9 cellular contexts compared by ENCODE assay signal in genomic region chr19:18408053-18408476, GRCh38. TPM values are rescaled to one million over a fixed set of nuclear protein-coding genes. Genes with fewer than 3 reads are reported as not detected.
DNase-seq lines count a peak whose midpoint lies in the region; ATAC-seq and TF ChIP-seq lines count a peak whose summit lies in the region.
"Had no signal": no experiment of that assay in that cellular context is flagged by ENCODE, and none has a peak within 500 bp of the region (broad histone marks: within the 10 kb centered on the region; RNA-seq: fewer than 3 reads in every experiment).

No MANE protein-coding gene starts in this region.

- H3K18ac ChIP-seq in neuronal stem cell (ENCODE audit: low read length) = peak overlapping the region; percentile 52

- no peak overlapping the region for H4K91ac ChIP-seq in neuronal stem cell (ENCODE audit: low read depth, low read length, poor library complexity)

- H3K36me3 Mint-ChIP-seq in brain = no peaks in the 10 kb centered on the region

- no peak overlapping the region for H3K14ac ChIP-seq in neuronal stem cell (ENCODE audit: low read length)

- peaks cover 12% of the 10 kb centered on the region for H3K4me1 Mint-ChIP-seq in brain

- H4K20me1 ChIP-seq in MM.1S (ENCODE audit: insufficient read depth, low read length) = no peaks in the 10 kb centered on the region

- peak; percentile 56 for DNase-seq in DMS79 (lab: John Stamatoyannopoulos, UW)
- DNase-seq in MM.1S = no peak
- DNase-seq in neuronal stem cell (ENCODE audit: low spot score) = no peak
- DNase-seq in head of caudate nucleus = no peak

- H3K79me2 ChIP-seq in MM.1S (ENCODE audit: low read length) = no peaks in the 10 kb centered on the region

- H3K36me3 ChIP-seq in MM.1S (replicated peaks; ENCODE audit: insufficient read depth, low read length) = no peaks in the 10 kb centered on the region
- no peaks in the 10 kb centered on the region for H3K36me3 ChIP-seq in neuronal stem cell (replicated peaks in 1 of 2; ENCODE audit: control insufficient read depth in 2 of 2, insufficient read depth in 2 of 2, low read length in 2 of 2)

- H3K9me3 Mint-ChIP-seq in brain = peaks cover 0 to 7% (median 0%) of the 10 kb centered on the region in 5 experiments

- H3F3A ChIP-seq in MM.1S (ENCODE audit: insufficient read depth, low read length) = no peaks in the 10 kb centered on the region

- H2AFZ ChIP-seq in MM.1S (ENCODE audit: low read length) (no peak overlapping the region), neuronal stem cell (ENCODE audit: low read length) (no peak overlapping the region)

- no peaks in the 10 kb centered on the region for H3K79me1 ChIP-seq in neuronal stem cell (ENCODE audit: low read depth, low read length)

- peak overlapping the region in 1 of 5 experiments; percentile 47 for H3K27ac Mint-ChIP-seq in brain

- peak; percentile 45 for TF ChIP-seq CTCF in MM.1S (IDR thresholded peaks at IDR 0.05; ENCODE audit: low read length)
- TF ChIP-seq CTCF in brain (conservative IDR thresholded peaks at IDR 0.05) = peak; percentile 23 to 37

- H3K23ac ChIP-seq in neuronal stem cell (ENCODE audit: low read depth, low read length, poor library complexity) = no peak overlapping the region

- H2AK5ac ChIP-seq in neuronal stem cell (ENCODE audit: low read depth, low read length) = no peak overlapping the region

- H3K27ac ChIP-seq in MM.1S (ENCODE audit: low read length) = no peak overlapping the region
- H3K27ac ChIP-seq in neuronal stem cell (replicated peaks; ENCODE audit: low read length) = no peak overlapping the region
- H3K27ac ChIP-seq: SK-N-MC had no signal

- no peak overlapping the region for H2BK15ac ChIP-seq in neuronal stem cell (ENCODE audit: low read length)

- peaks cover 13% of the 10 kb centered on the region for H3K27me3 Mint-ChIP-seq in brain

- H2BK12ac ChIP-seq in neuronal stem cell (ENCODE audit: low read length) = no peak overlapping the region

- WGBS in neuronal stem cell (ENCODE audit: extremely low coverage in 2 of 2, insufficient read length in 2 of 2, insufficient replicate concordance in 1 of 2), 2 donors = no CpG with 5 or more reads among the region's 10 CpGs

- ATAC-seq in GM19035 (IDR thresholded peaks at IDR 0.05; ENCODE audit: unreplicated experiment) (peak; percentile 73), GM21526 (IDR thresholded peaks at IDR 0.05; ENCODE audit: low FRiP score, unreplicated experiment) (no peak), GM19397 (IDR thresholded peaks at IDR 0.05; ENCODE audit: unreplicated experiment) (no peak)

- H2BK120ac ChIP-seq in neuronal stem cell (ENCODE audit: low read depth, low read length) = no peak overlapping the region

- H3K9me3 ChIP-seq in MM.1S (replicated peaks; ENCODE audit: insufficient read depth, low read length) = no peaks in the 10 kb centered on the region
- H3K9me3 ChIP-seq in neuronal stem cell (replicated peaks in 1 of 2; ENCODE audit: control insufficient read depth in 2 of 2, insufficient read depth in 1 of 2, low read depth in 1 of 2, low read length in 2 of 2) = no peaks in the 10 kb centered on the region

- H3K9ac ChIP-seq in MM.1S (ENCODE audit: low read length) = no peak overlapping the region
- H3K9ac ChIP-seq in neuronal stem cell (ENCODE audit: low read depth, low read length, poor library complexity) = no peak overlapping the region

- H2BK5ac ChIP-seq in neuronal stem cell (ENCODE audit: low read length) = no peak overlapping the region

- H3K27me3 ChIP-seq in MM.1S (replicated peaks; ENCODE audit: insufficient read depth, low read length) = peaks cover 30% of the 10 kb centered on the region
- H3K27me3 ChIP-seq in neuronal stem cell (ENCODE audit: control insufficient read depth in 3 of 3, insufficient read depth in 3 of 3, low read depth in 1 of 3, low read length in 3 of 3) = no peaks in the 10 kb centered on the region

- H3K4me1 ChIP-seq in MM.1S (ENCODE audit: low read length) (no peaks in the 10 kb centered on the region), neuronal stem cell (ENCODE audit: control insufficient read depth in 2 of 2, insufficient read depth in 1 of 2, low read depth in 1 of 2, low read length in 2 of 2) (no peaks in the 10 kb centered on the region)

- H4K8ac ChIP-seq in neuronal stem cell (ENCODE audit: low read depth, low read length) = no peak overlapping the region

- H3K4ac ChIP-seq in neuronal stem cell (ENCODE audit: low read length) = no peak overlapping the region

- H3K4me2 ChIP-seq in MM.1S (ENCODE audit: low read depth, low read length) (no peak overlapping the region), neuronal stem cell (ENCODE audit: insufficient read depth, low read length, poor library complexity, severe bottlenecking) (no peak overlapping the region)

- H3K4me3 Mint-ChIP-seq in brain = no peak overlapping the region

- H3K4me3 ChIP-seq in MM.1S (ENCODE audit: low read length) = no peak overlapping the region
- no peak overlapping the region for H3K4me3 ChIP-seq in neuronal stem cell (ENCODE audit: low read length in 2 of 2)
- H3K4me3 ChIP-seq: SK-N-MC had no signal

- intact Hi-C loops in head of caudate nucleus (cut with DNase I) = no loop called here

- H3K9me2 ChIP-seq in MM.1S (replicated peaks; ENCODE audit: insufficient read depth, low read length) = no peaks in the 10 kb centered on the region

RNA-seq across cellular contexts. Expression of gene LRRC25, which starts 10.6 kb away (rescaled TPM):
- 0.83 TPM for polyA plus RNA-seq in brain (ENCODE audit: insufficient read depth, low read depth, low replicate concordance)
- polyA plus RNA-seq in neuronal stem cell (2013, experiment 1 of 2) = 0.18 TPM
- 0.10 TPM for polyA plus RNA-seq in neuronal stem cell (2013, experiment 2 of 2)

RNA-seq across cellular contexts. Expression of gene SSBP4, which starts 11.1 kb away (rescaled TPM):
- polyA plus RNA-seq in brain (ENCODE audit: insufficient read depth, low read depth, low replicate concordance) = 93.3 TPM
- polyA plus RNA-seq in neuronal stem cell (2013, experiment 1 of 2) = 66.8 TPM
- polyA plus RNA-seq in neuronal stem cell (2013, experiment 2 of 2) = 64.3 TPM

RNA-seq across cellular contexts. Expression of gene GDF15, which starts 22.1 kb away (rescaled TPM):
- 5.2 TPM for polyA plus RNA-seq in brain (ENCODE audit: insufficient read depth, low read depth, low replicate concordance)
- 5.3 TPM for polyA plus RNA-seq in neuronal stem cell (2013, experiment 1 of 2)
- 5.1 TPM for polyA plus RNA-seq in neuronal stem cell (2013, experiment 2 of 2)

RNA-seq across cellular contexts. Expression of gene ISYNA1, which starts 29.9 kb away (rescaled TPM):
- 120 TPM for polyA plus RNA-seq in brain (ENCODE audit: insufficient read depth, low read depth, low replicate concordance)
- 318 TPM for polyA plus RNA-seq in neuronal stem cell (2013, experiment 1 of 2)
- 304 TPM for polyA plus RNA-seq in neuronal stem cell (2013, experiment 2 of 2)
